In the genomic region with DNA sequence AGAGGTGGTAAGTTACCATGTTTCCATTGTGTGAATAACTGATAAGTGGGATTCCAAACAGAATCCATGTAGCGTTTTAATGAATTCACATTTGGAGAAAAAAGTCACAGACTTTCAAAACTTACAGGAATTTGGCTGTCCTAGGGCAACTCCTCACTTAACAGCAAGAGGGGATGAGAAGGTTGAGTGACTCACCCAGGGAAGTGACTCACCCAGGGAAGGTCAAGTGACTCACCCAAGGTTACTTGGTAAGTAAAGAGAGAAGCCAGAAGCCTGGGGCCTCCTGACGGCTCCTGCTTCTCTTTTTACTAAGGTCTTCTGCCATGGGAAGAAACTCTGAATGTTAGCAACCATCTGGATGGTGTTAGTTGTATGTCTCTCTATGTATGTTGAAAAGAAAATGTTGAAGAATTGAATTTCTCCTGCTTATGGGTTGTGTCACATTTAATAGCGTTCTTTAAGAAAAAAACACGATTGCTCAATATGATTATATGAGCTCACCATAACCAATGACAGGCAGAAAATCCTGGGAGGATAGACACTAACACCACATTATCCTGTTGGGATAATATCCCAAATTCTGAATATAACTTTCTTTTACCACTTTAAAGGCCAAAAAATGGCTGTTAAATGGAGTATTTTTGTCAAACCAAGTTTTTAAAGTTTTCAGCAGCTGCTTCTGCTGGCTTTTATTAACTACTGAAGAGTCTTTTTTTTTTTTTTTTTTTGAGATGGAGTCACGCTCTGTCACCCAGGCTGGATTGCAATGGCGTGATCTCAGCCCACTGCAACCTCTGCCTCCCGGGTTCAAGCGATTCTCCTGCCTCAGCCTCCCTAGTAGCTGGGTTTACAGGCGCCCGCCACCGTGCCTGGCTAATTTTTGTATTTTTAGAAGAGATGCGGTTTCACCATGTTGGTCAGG, we compare ENCODE assay signal across 8 cellular contexts.
DNase-seq lines count a peak whose midpoint lies in the region; ATAC-seq and FAIRE-seq lines count a peak whose summit lies in the region.

No MANE protein-coding gene starts in this region.

- FAIRE-seq in G401.6 (lab: Jason Lieb, UNC) = peak; percentile 100

- POLR2A ChIA-PET in activated naive CD8-positive, alpha-beta T cell treated with anti-CD3 and anti-CD28 coated beads, Interleukin-2, amount 10 ng/mL, durations not matched to agents 7 days and 5 days (lab: Charles Lee) = interaction anchor here (0.6 kb wide), 1 partner anchor 810 kb away, joined by 4 read pairs; no protein-coding TSS in a partner anchor

- peak; percentile 50 for ATAC-seq in HG03039 (IDR thresholded peaks at IDR 0.05; ENCODE audit: unreplicated experiment)
- ATAC-seq in activated naive CD8-positive, alpha-beta T cell treated with anti-CD3 and anti-CD28 coated beads, Interleukin-2, amount 10 ng/mL, durations not matched to agents 7 days and 5 days (ENCODE audit: low read depth) = peak; percentile 84

- intact Hi-C loops in posterior cingulate gyrus (cut with DNase I) = no loop called here

- H3K36me3 Mint-ChIP-seq in activated naive CD8-positive, alpha-beta T cell treated with anti-CD3 and anti-CD28 coated beads, Interleukin-2, amount 10 ng/mL, durations not matched to agents 7 days and 5 days = peaks cover 3% of the 10 kb centered on the region

- H3K27ac Mint-ChIP-seq in activated naive CD8-positive, alpha-beta T cell treated with anti-CD3 and anti-CD28 coated beads, Interleukin-2, amount 10 ng/mL, durations not matched to agents 7 days and 5 days = peak overlapping the region; percentile 47

- peak overlapping the region; percentile 16 for H3K4me3 Mint-ChIP-seq in activated naive CD8-positive, alpha-beta T cell treated with anti-CD3 and anti-CD28 coated beads, Interleukin-2, amount 10 ng/mL, durations not matched to agents 7 days and 5 days

- H3K27me3 Mint-ChIP-seq in activated naive CD8-positive, alpha-beta T cell treated with anti-CD3 and anti-CD28 coated beads, Interleukin-2, amount 10 ng/mL, durations not matched to agents 7 days and 5 days = no peaks in the 10 kb centered on the region

- peaks cover 21% of the 10 kb centered on the region for H3K4me1 Mint-ChIP-seq in activated naive CD8-positive, alpha-beta T cell treated with anti-CD3 and anti-CD28 coated beads, Interleukin-2, amount 10 ng/mL, durations not matched to agents 7 days and 5 days

- peak; percentile 42 to 49 for DNase-seq in SHP77 (lab: John Stamatoyannopoulos, UW)
- DNase-seq in activated naive CD8-positive, alpha-beta T cell treated with anti-CD3 and anti-CD28 coated beads, Interleukin-2, amount 10 ng/mL, durations not matched to agents 7 days and 5 days = peak; percentile 31
- DNase-seq in hepatic stellate cell (ENCODE audit: low spot score) = peak; percentile 85
- peak; percentile 48 to 65 (median 51) for DNase-seq in stimulated activated CD4-positive, alpha-beta T cell treated with anti-CD3 and anti-CD28 coated beads, Interleukin-12 subunit alpha, Interleukin-12 subunit beta, amount 100 ng/mL, for 48 hours (ENCODE audit: low read depth in 2 of 3, low spot score in 1 of 3)
- no peak for DNase-seq in NCI-H1092 (lab: John Stamatoyannopoulos, UW)
- no peak for DNase-seq in posterior cingulate gyrus

- no peaks in the 10 kb centered on the region for H3K9me3 Mint-ChIP-seq in activated naive CD8-positive, alpha-beta T cell treated with anti-CD3 and anti-CD28 coated beads, Interleukin-2, amount 10 ng/mL, durations not matched to agents 7 days and 5 days

Comparison
In these comparisons a context has a peak if more than half of its experiments do, and no peak if none do; other contexts are left out.
1. DNase-seq: peak in SHP77 (2 of 2), activated naive CD8-positive, alpha-beta T cell treated with anti-CD3 and anti-CD28 coated beads, Interleukin-2, amount 10 ng/mL, durations not matched to agents 7 days and 5 days (single experiment), hepatic stellate cell (single experiment) and stimulated activated CD4-positive, alpha-beta T cell treated with anti-CD3 and anti-CD28 coated beads, Interleukin-12 subunit alpha, Interleukin-12 subunit beta, amount 100 ng/mL, for 48 hours (3 of 3); none in NCI-H1092 (single experiment) and posterior cingulate gyrus (0 of 10).